ENCODE assay signal across 8 cellular contexts in the genomic region with DNA sequence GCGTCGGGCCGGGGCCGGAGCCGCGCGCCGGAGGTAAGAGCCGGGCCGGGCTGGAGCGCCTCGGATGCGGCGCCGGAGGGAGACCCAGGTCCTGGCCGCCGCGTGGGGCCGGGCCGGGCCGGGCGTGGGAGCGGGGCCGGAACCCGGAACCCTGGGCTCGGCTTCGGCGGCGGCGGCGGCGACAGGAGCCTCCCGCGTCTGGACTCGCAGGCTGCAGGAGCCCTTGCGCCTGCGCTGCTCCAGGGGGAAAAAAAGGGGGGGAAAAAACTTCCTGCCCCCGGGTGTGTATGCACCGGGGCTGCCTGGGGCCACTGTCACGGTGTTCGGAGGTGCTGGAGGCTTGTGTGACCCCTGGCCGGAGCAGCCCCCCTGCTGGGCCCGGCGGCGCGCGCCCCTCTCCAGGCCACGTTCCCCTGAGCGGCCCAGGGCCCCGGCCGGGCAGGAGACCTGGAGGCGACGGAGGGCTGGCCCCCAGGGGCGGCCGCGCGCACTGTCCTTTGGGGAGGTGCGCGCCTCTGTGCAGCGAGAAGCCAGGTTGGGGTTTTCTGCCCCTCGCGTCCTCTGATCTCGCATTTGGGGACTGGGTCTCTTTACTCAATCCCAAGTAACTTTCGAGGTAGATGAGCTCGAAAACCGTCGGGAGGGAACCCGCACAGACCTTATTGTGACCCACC. TPM values are rescaled to one million over a fixed set of nuclear protein-coding genes. Genes with fewer than 3 reads are reported as not detected.
DNase-seq lines count a peak whose midpoint lies in the region; ATAC-seq and TF ChIP-seq lines count a peak whose summit lies in the region.

No MANE protein-coding gene starts in this region.

- H3K27me3 Mint-ChIP-seq in activated B cell treated with CpG ODN at 0.5 μM for 24 hours (peaks cover 34% of the 10 kb centered on the region), glutamatergic neuron (ENCODE audit: unreplicated experiment) (peaks cover 13% of the 10 kb centered on the region)

- WGBS in psoas muscle, 3 donors: 0 to 2% (median 2%) methylated on average over 31 to 68 of the region's 68 CpGs

- H3K9me3 Mint-ChIP-seq in activated B cell treated with CpG ODN at 0.5 μM for 24 hours (no peaks in the 10 kb centered on the region), glutamatergic neuron (ENCODE audit: unreplicated experiment) (peaks cover 12% of the 10 kb centered on the region)

- POLR2A ChIA-PET in activated B cell treated with CpG ODN at 0.5 μM for 24 hours (lab: Charles Lee): interaction anchor here (1.5 kb wide), 1 partner anchor 18 kb away, joined by 4 read pairs; no protein-coding TSS in a partner anchor

- no peaks in the 10 kb centered on the region for H3K36me3 ChIP-seq in psoas muscle (ENCODE audit: insufficient read depth in 1 of 2, low read depth in 1 of 2)

- TF ChIP-seq CTCF in activated B cell treated with CpG ODN at 0.5 μM for 24 hours (IDR thresholded peaks at IDR 0.05) (no peak), glutamatergic neuron (IDR thresholded peaks at IDR 0.05; ENCODE audit: partially characterized antibody, unreplicated experiment) (no peak), psoas muscle (IDR thresholded peaks at IDR 0.05) (no peak)

- peak; percentile 21 for ATAC-seq in HG03175 (IDR thresholded peaks at IDR 0.05; ENCODE audit: unreplicated experiment)
- no peak for ATAC-seq in activated B cell treated with CpG ODN at 0.5 μM for 24 hours (ENCODE audit: low read depth)
- peak in 3 of 4 donors; percentile 11 to 26 (median 20) for ATAC-seq in psoas muscle

- H3K4me1 Mint-ChIP-seq in activated B cell treated with CpG ODN at 0.5 μM for 24 hours: peaks cover 26% of the 10 kb centered on the region
- peaks cover 17% of the 10 kb centered on the region for H3K4me1 Mint-ChIP-seq in glutamatergic neuron (ENCODE audit: low read depth, unreplicated experiment)

- peak overlapping the region; percentile 47 for H3K27ac ChIP-seq in psoas muscle

- H3K36me3 Mint-ChIP-seq in activated B cell treated with CpG ODN at 0.5 μM for 24 hours (ENCODE audit: low read depth) (peaks cover 1% of the 10 kb centered on the region), glutamatergic neuron (ENCODE audit: unreplicated experiment) (no peaks in the 10 kb centered on the region)

- CTCF ChIA-PET in activated B cell treated with CpG ODN at 0.5 μM for 24 hours (lab: Charles Lee): no interaction called here

- peaks cover 27% of the 10 kb centered on the region for H3K4me1 ChIP-seq in psoas muscle

- H3K9me3 ChIP-seq in psoas muscle: no peaks in the 10 kb centered on the region

- DNase-seq in COLO668 (lab: John Stamatoyannopoulos, UW; ENCODE audit: unreplicated experiment): peak; percentile 59
- DNase-seq in GM19238 (ENCODE audit: insufficient read length, low spot score): peak; percentile 32
- DNase-seq in activated B cell treated with CpG ODN at 0.5 μM for 24 hours: peak; percentile 32
- peak; percentile 41 for DNase-seq in glutamatergic neuron
- peak in 1 of 2 donors; percentile 39 for DNase-seq in psoas muscle
- no peak for DNase-seq in KG1 (lab: John Stamatoyannopoulos, UW)
- DNase-seq in NCI-H128 (lab: John Stamatoyannopoulos, UW; ENCODE audit: unreplicated experiment): no peak

- H3K27ac Mint-ChIP-seq in activated B cell treated with CpG ODN at 0.5 μM for 24 hours: peak overlapping the region; percentile 26
- peak overlapping the region; percentile 52 for H3K27ac Mint-ChIP-seq in glutamatergic neuron (ENCODE audit: unreplicated experiment)

- peak overlapping the region; percentile 86 for H3K4me3 Mint-ChIP-seq in activated B cell treated with CpG ODN at 0.5 μM for 24 hours
- peak overlapping the region; percentile 97 for H3K4me3 Mint-ChIP-seq in glutamatergic neuron (ENCODE audit: unreplicated experiment)

- intact Hi-C loops in activated B cell treated with CpG ODN at 0.5 μM for 24 hours (cut with micrococcal nuclease): loop anchor here (2.0 kb wide), 1 partner anchor 19 kb away; no protein-coding TSS in a partner anchor
- intact Hi-C loops in psoas muscle (cut with DNase I): no loop called here

- H3K27me3 ChIP-seq in psoas muscle (ENCODE audit: insufficient read depth in 3 of 3, low read length in 2 of 3): peaks cover 0 to 40% (median 3%) of the 10 kb centered on the region in 3 donors

- peak overlapping the region; percentile 76 for H3K4me3 ChIP-seq in psoas muscle

RNA-seq across cellular contexts. Expression of gene KLHL29, which starts 0.9 kb away (rescaled TPM):
- 1.3 and 2.5 TPM in 2 replicates for total RNA-seq in activated B cell treated with CpG ODN at 0.5 μM for 24 hours
- 36.5 TPM for total RNA-seq in glutamatergic neuron (ENCODE audit: unreplicated experiment)
- 10 to 100 TPM in 1 of 4 donors, 1 to 10 TPM in 3; 4.4 to 14.1 (median 7.7) TPM for total RNA-seq in psoas muscle
- 10 to 100 TPM in 1 of 3 donors, 1 to 10 TPM in 2; 4.7 to 13.3 (median 6.4) TPM for polyA plus RNA-seq in psoas muscle

Comparison
In these comparisons a context has a peak if more than half of its experiments do, and no peak if none do; other contexts are left out.
1. DNase-seq: peak in COLO668 (single experiment), GM19238 (single experiment), activated B cell treated with CpG ODN at 0.5 μM for 24 hours (single experiment) and glutamatergic neuron (single experiment); none in KG1 (single experiment) and NCI-H128 (single experiment).